In the genomic region with DNA sequence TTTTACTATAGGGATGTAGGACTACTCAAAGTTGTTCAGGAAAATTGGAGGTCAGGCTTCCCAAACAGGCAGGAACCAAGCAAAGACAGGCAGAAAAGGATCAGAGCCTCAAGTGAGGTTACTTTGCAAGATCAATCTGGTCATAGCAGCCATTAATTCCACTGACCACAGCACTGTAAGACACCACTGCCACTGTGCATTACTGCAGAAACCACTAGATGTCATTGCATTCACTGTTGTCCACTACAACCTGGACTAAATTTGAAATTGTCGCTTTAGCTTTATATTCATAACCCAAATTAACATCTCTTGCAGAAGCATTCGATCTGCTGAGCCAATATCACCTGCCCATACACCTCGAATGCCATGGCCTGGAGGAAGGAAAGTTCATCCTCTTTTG, we compare ENCODE assay signal across 10 cellular contexts.
DNase-seq lines count a peak whose midpoint lies in the region; ATAC-seq and TF ChIP-seq lines count a peak whose summit lies in the region.
"Had no signal": no experiment of that assay in that cellular context is flagged by ENCODE, and none has a peak within 500 bp of the region (broad histone marks: within the 10 kb centered on the region; RNA-seq: fewer than 3 reads in every experiment).

No MANE protein-coding gene starts in this region.

- CTCF ChIA-PET in HEK293T (lab: Yijun Ruan, JAX): no interaction called here

- H3K9ac ChIP-seq in liver (ENCODE audit: low read depth in 1 of 2, low read length in 2 of 2): no peak overlapping the region

- DNase-seq in DMS53 treated with DMSO at 0.1 percent for 48 hours (lab: John Stamatoyannopoulos, UW; ENCODE audit: unreplicated experiment) (peak; percentile 10), HEK293T (ENCODE audit: extremely low spot score) (peak; percentile 16), SW480 (ENCODE audit: low spot score) (peak; percentile 6), DMS79 treated with DMSO at 0.1 percent for 48 hours (lab: John Stamatoyannopoulos, UW) (no peak), GOT3 (lab: John Stamatoyannopoulos, UW) (no peak)
- no peak for DNase-seq in activated CD8-positive, alpha-beta memory T cell treated with anti-CD3 and anti-CD28 coated beads, Interleukin-2, amount 50 U/mL, for 48 hours
- DNase-seq: occipital lobe had no signal

- no peaks in the 10 kb centered on the region for H3K36me3 ChIP-seq in liver (ENCODE audit: control insufficient read depth in 4 of 4, insufficient read depth in 3 of 4, low read depth in 1 of 4, low read length in 3 of 4)
- H3K36me3 ChIP-seq: cardiac muscle cell had no signal

- 51% methylated on average over 3 of the region's 3 CpGs for WGBS in liver

- no peak for TF ChIP-seq CTCF in liver (IDR thresholded peaks at IDR 0.05; ENCODE audit: low read depth, low read length, missing input control)

- H3K4me3 ChIP-seq in liver (ENCODE audit: low read depth in 1 of 3, low read length in 3 of 3): no peak overlapping the region
- H3K4me3 ChIP-seq: cardiac muscle cell had no signal

- TF ChIP-seq RAD21 in liver (IDR thresholded peaks at IDR 0.05): peak; percentile 27 to 48

- H3K27ac ChIP-seq in liver (ENCODE audit: low read depth in 1 of 2, low read length in 2 of 2): no peak overlapping the region
- H3K27ac ChIP-seq: cardiac muscle cell had no signal

- ATAC-seq in GM21447 (IDR thresholded peaks at IDR 0.05; ENCODE audit: unreplicated experiment): no peak

- H3K27me3 ChIP-seq in liver (ENCODE audit: control insufficient read depth in 4 of 4, insufficient read depth in 4 of 4, low read length in 3 of 4): no peaks in the 10 kb centered on the region
- H3K27me3 ChIP-seq: cardiac muscle cell had no signal

- POLR2A ChIA-PET in HEK293T (lab: Yijun Ruan, JAX): no interaction called here

- no peaks in the 10 kb centered on the region for H3K4me1 ChIP-seq in liver (ENCODE audit: control insufficient read depth in 4 of 4, insufficient read depth in 4 of 4, low read length in 3 of 4)

- peaks cover 0 to 2% (median 0%) of the 10 kb centered on the region in 4 donors for H3K9me3 ChIP-seq in liver (ENCODE audit: control insufficient read depth in 4 of 4, low read length in 3 of 4)

TF ChIP-seq in HEK293T, 16 proteins besides CTCF, POLR2A, EP300 and RAD21:
- TF ChIP-seq ZNF384 (IDR thresholded peaks at IDR 0.05): no peak
- no peak for TF ChIP-seq ARNT (IDR thresholded peaks at IDR 0.05)
- TF ChIP-seq FOXK2 (IDR thresholded peaks at IDR 0.05): no peak
- no peak for TF ChIP-seq TARDBP (IDR thresholded peaks at IDR 0.05)
- no peak for TF ChIP-seq SUZ12 (IDR thresholded peaks at IDR 0.05)

TF ChIP-seq in liver, 16 proteins besides CTCF, POLR2A, EP300 and RAD21:
- TF ChIP-seq HNF4G (IDR thresholded peaks at IDR 0.05) (no peak), EGR1 (IDR thresholded peaks at IDR 0.05; ENCODE audit: low read depth in 2 of 2) (no peak), HNF4A (conservative IDR thresholded peaks at IDR 0.05) (no peak), JUND (IDR thresholded peaks at IDR 0.05) (no peak), RXRA (IDR thresholded peaks at IDR 0.05) (no peak), YY1 (IDR thresholded peaks at IDR 0.05) (no peak), NR2F2 (IDR thresholded peaks at IDR 0.05) (no peak), TAF1 (conservative IDR thresholded peaks at IDR 0.05) (no peak), SP1 (IDR thresholded peaks at IDR 0.05) (no peak), FOXA2 (IDR thresholded peaks at IDR 0.05) (no peak)
- TF ChIP-seq, protein P1, sequence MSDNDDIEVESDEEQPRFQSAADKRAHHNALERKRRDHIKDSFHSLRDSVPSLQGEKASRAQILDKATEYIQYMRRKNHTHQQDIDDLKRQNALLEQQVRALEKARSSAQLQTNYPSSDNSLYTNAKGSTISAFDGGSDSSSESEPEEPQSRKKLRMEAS (IDR thresholded peaks at IDR 0.05): no peak
- TF ChIP-seq, protein P2, sequence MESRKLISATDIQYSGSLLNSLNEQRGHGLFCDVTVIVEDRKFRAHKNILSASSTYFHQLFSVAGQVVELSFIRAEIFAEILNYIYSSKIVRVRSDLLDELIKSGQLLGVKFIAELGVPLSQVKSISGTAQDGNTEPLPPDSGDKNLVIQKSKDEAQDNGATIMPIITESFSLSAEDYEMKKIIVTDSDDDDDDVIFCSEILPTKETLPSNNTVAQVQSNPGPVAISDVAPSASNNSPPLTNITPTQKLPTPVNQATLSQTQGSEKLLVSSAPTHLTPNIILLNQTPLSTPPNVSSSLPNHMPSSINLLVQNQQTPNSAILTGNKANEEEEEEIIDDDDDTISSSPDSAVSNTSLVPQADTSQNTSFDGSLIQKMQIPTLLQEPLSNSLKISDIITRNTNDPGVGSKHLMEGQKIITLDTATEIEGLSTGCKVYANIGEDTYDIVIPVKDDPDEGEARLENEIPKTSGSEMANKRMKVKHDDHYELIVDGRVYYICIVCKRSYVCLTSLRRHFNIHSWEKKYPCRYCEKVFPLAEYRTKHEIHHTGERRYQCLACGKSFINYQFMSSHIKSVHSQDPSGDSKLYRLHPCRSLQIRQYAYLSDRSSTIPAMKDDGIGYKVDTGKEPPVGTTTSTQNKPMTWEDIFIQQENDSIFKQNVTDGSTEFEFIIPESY (IDR thresholded peaks at IDR 0.05): no peak
- TF ChIP-seq, protein P3, sequence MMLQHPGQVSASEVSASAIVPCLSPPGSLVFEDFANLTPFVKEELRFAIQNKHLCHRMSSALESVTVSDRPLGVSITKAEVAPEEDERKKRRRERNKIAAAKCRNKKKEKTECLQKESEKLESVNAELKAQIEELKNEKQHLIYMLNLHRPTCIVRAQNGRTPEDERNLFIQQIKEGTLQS (IDR thresholded peaks at IDR 0.05): no peak
- TF ChIP-seq, protein P4, sequence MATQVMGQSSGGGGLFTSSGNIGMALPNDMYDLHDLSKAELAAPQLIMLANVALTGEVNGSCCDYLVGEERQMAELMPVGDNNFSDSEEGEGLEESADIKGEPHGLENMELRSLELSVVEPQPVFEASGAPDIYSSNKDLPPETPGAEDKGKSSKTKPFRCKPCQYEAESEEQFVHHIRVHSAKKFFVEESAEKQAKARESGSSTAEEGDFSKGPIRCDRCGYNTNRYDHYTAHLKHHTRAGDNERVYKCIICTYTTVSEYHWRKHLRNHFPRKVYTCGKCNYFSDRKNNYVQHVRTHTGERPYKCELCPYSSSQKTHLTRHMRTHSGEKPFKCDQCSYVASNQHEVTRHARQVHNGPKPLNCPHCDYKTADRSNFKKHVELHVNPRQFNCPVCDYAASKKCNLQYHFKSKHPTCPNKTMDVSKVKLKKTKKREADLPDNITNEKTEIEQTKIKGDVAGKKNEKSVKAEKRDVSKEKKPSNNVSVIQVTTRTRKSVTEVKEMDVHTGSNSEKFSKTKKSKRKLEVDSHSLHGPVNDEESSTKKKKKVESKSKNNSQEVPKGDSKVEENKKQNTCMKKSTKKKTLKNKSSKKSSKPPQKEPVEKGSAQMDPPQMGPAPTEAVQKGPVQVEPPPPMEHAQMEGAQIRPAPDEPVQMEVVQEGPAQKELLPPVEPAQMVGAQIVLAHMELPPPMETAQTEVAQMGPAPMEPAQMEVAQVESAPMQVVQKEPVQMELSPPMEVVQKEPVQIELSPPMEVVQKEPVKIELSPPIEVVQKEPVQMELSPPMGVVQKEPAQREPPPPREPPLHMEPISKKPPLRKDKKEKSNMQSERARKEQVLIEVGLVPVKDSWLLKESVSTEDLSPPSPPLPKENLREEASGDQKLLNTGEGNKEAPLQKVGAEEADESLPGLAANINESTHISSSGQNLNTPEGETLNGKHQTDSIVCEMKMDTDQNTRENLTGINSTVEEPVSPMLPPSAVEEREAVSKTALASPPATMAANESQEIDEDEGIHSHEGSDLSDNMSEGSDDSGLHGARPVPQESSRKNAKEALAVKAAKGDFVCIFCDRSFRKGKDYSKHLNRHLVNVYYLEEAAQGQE (IDR thresholded peaks at IDR 0.05): no peak

Comparison
In these comparisons a context has a peak if more than half of its experiments do, and no peak if none do; other contexts are left out.
1. DNase-seq: peak in DMS53 treated with DMSO at 0.1 percent for 48 hours (single experiment), HEK293T (single experiment) and SW480 (single experiment); none in activated CD8-positive, alpha-beta memory T cell treated with anti-CD3 and anti-CD28 coated beads, Interleukin-2, amount 50 U/mL, for 48 hours (single experiment), DMS79 treated with DMSO at 0.1 percent for 48 hours (single experiment) and GOT3 (single experiment).